Comparison of ENCODE assay signal across 10 cellular contexts in genomic region chr7:29987083-29987482, GRCh38. TPM values are rescaled to one million over a fixed set of nuclear protein-coding genes. Genes with fewer than 3 reads are reported as not detected.
DNase-seq lines count a peak whose midpoint lies in the region; ATAC-seq, FAIRE-seq and TF ChIP-seq lines count a peak whose summit lies in the region.
"Had no signal": no experiment of that assay in that cellular context is flagged by ENCODE, and none has a peak within 500 bp of the region (broad histone marks: within the 10 kb centered on the region; RNA-seq: fewer than 3 reads in every experiment).

No MANE protein-coding gene starts in this region.

- H3K9me3 ChIP-seq in PC-9 (ENCODE audit: insufficient read depth, low read depth) (no peaks in the 10 kb centered on the region), smooth muscle cell (replicated peaks; ENCODE audit: low read depth) (no peaks in the 10 kb centered on the region)

- H2AFZ ChIP-seq in PC-9 (peak overlapping the region; percentile 81; the same call in 1 of the 2 replicates), smooth muscle cell (ENCODE audit: low read depth) (peak overlapping the region; percentile 54)

- 0 out of 2 replicates have a peak, but pooled peaks cover under 1% of the 10 kb centered on the region for H3K36me3 ChIP-seq in PC-9 (ENCODE audit: low read depth)
- no peaks in the 10 kb centered on the region for H3K36me3 ChIP-seq in smooth muscle cell (ENCODE audit: low read depth)

- H3K4me3 ChIP-seq in PC-9 (peak overlapping the region; percentile 38), smooth muscle cell (peak overlapping the region; percentile 99)

- POLR2A ChIA-PET in PC-9 (lab: Charles Lee; ENCODE audit: unreplicated experiment): interaction anchor here (0.5 to 0.6 kb wide), 2 partner anchors 9 to 16 kb away, joined by 6 to 28 read pairs; no protein-coding TSS in a partner anchor

- H3K27me3 ChIP-seq in PC-9 (ENCODE audit: insufficient read depth, low read depth) (no peaks in the 10 kb centered on the region), smooth muscle cell (ENCODE audit: low read depth) (no peaks in the 10 kb centered on the region)

- TF ChIP-seq CTCF in PC-9 (conservative IDR thresholded peaks at IDR 0.05) (no peak), smooth muscle cell (IDR thresholded peaks at IDR 0.05; ENCODE audit: borderline replicate concordance, insufficient read depth, poor library complexity, severe bottlenecking) (no peak)

- H3F3A ChIP-seq in PC-9 (ENCODE audit: insufficient read depth, low read depth): peaks cover 30% of the 10 kb centered on the region
- H3F3A ChIP-seq in smooth muscle cell (ENCODE audit: low read depth): peaks cover 16% of the 10 kb centered on the region

- H4K20me1 ChIP-seq in PC-9 (ENCODE audit: insufficient read depth) (no peaks in the 10 kb centered on the region), smooth muscle cell (ENCODE audit: low read depth) (peaks cover 34% of the 10 kb centered on the region)

- H3K9me2 ChIP-seq in PC-9 (ENCODE audit: insufficient read depth): no peaks in the 10 kb centered on the region

- no TSS peak for BruUV-seq in PC-9 (replicated peaks; lab: Mats Ljungman, UMichigan)

- 19% methylated on average over 2 of the region's 2 CpGs for WGBS in smooth muscle cell (ENCODE audit: low lambda C conversion rate)

- DNase-seq in PC-9: peak; percentile 8 to 84
- DNase-seq in fibroblast of gingiva (ENCODE audit: low read depth): peak; percentile 49
- DNase-seq in smooth muscle cell (lab: John Stamatoyannopoulos, UW; ENCODE audit: unreplicated experiment): no peak
- no peak for DNase-seq in nucleus accumbens (lab: John Stamatoyannopoulos, UW)
- DNase-seq: NCI-H748 treated with DMSO at 0.1 percent for 48 hours; stimulated activated CD4-positive, alpha-beta T cell treated with anti-CD3 and anti-CD28 coated beads, Interleukin-12 subunit alpha, Interleukin-12 subunit beta, amount 100 ng/mL, for 4 hours had no signal

- H3K4me2 ChIP-seq in PC-9 (peak overlapping the region; percentile 74), smooth muscle cell (peak overlapping the region; percentile 87)

- intact Hi-C loops in PC-9 (cut with micrococcal nuclease; ENCODE audit: unreplicated experiment): loop anchor here (5.0 kb wide), 2 partner anchors 380 to 575 kb away; no protein-coding TSS in a partner anchor

- FAIRE-seq in G401.6 (lab: Jason Lieb, UNC): peak; percentile 73

- H3K27ac ChIP-seq in PC-9 (peak overlapping the region; percentile 87), smooth muscle cell (ENCODE audit: low read depth) (peak overlapping the region; percentile 94)

- peaks cover 56% of the 10 kb centered on the region for H3K79me2 ChIP-seq in PC-9 (ENCODE audit: low read depth)
- peaks cover 61% of the 10 kb centered on the region for H3K79me2 ChIP-seq in smooth muscle cell (ENCODE audit: low read depth)

- peaks cover 37% of the 10 kb centered on the region for H3K4me1 ChIP-seq in PC-9 (replicated peaks; ENCODE audit: insufficient read depth)
- H3K4me1 ChIP-seq in smooth muscle cell (ENCODE audit: low read depth): peaks cover 13% of the 10 kb centered on the region

- no peak for ATAC-seq in HG03565 (IDR thresholded peaks at IDR 0.05; ENCODE audit: unreplicated experiment)
- no peak for ATAC-seq in GM21619 (IDR thresholded peaks at IDR 0.05; ENCODE audit: unreplicated experiment)
- no peak for ATAC-seq in GM19452 (IDR thresholded peaks at IDR 0.05; ENCODE audit: unreplicated experiment)

- CTCF ChIA-PET in PC-9 (lab: Charles Lee): interaction anchor here (1.3 kb wide), 1 partner anchor 66 kb away, joined by 3 read pairs; no protein-coding TSS in a partner anchor

- peak overlapping the region; percentile 79 for H3K9ac ChIP-seq in smooth muscle cell (ENCODE audit: low read depth)

RNA-seq across cellular contexts. Expression of gene SCRN1, which starts 2.5 kb away (rescaled TPM):
- total RNA-seq in PC-9 (2021) (94.4 and 97.5 TPM in 2 replicates), smooth muscle cell (84.9 and 93.0 TPM in 2 replicates)
- 58.7 and 67.5 TPM in 2 replicates for polyA plus RNA-seq in smooth muscle cell

RNA-seq across cellular contexts. Expression of gene FKBP14, which starts 39.4 kb away (rescaled TPM):
- total RNA-seq in PC-9 (2021): 29.8 and 29.9 TPM in 2 replicates
- 111 and 153 TPM in 2 replicates for total RNA-seq in smooth muscle cell
- polyA plus RNA-seq in smooth muscle cell: 74.2 and 90.1 TPM in 2 replicates

RNA-seq across cellular contexts. Expression of gene PLEKHA8, which starts 41.1 kb away (rescaled TPM):
- total RNA-seq in PC-9 (2021) (23.0 and 29.6 TPM in 2 replicates), smooth muscle cell (20.4 and 24.7 TPM in 2 replicates)
- 10.0 and 14.6 TPM in 2 replicates for polyA plus RNA-seq in smooth muscle cell

Comparison
In these comparisons a context has a peak if more than half of its experiments do, and no peak if none do; other contexts are left out.
1. DNase-seq: peak in PC-9 (2 of 2) and fibroblast of gingiva (single experiment); none in smooth muscle cell (single experiment) and nucleus accumbens (0 of 56).